Comparison of ENCODE assay signal across 23 cellular contexts in the genomic region with DNA sequence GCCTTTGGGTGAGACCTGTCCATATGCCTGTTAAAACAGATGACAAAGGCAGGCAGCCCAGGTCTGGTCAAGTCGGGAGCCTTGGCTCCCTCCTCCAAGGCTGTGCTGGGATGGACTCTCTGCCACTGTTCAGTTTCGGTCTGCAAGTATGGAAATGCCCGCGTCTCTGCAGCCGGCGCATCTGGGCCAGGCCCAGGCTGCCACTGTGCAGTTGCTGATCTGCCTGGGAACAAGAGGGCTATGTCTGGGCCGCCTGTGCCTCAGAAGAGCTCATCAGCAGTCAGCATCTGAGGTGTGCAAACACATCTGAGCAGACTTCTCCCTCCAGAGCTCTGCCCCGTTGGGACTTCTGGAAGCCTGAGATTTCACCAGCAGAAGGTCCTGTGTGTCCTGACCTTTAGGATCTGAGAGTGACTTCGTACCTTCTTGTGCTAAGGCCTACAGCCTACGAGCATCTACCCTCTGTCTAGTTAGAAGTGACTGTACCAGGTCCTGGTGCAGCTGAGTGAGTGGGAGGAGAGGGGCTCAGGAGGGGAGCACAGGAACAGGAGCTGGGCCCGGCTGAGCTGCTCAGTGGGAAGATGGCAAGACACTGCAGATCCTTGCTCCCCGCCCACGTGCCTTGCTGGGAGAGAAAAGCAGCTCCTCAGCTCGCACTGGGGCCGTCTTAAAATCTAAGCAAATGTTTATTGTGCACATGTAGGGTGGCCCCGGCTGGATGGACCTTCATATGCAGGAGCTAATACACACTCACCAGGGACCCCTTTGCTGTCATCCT. TPM values are rescaled to one million over a fixed set of nuclear protein-coding genes. Genes with fewer than 3 reads are reported as not detected.
A peak's percentile ranks its signal among the peaks of the same experiment; 100 is the strongest.
DNase-seq lines count a peak whose midpoint lies in the region; ATAC-seq and TF ChIP-seq lines count a peak whose summit lies in the region.
"Had no signal": no experiment of that assay in that cellular context is flagged by ENCODE, and none has a peak within 500 bp of the region (broad histone marks: within the 10 kb centered on the region; RNA-seq: fewer than 3 reads in every experiment).

No MANE protein-coding gene starts in this region.

- intact Hi-C loops in heart left ventricle (cut with DNase I) (no loop called here), esophagus squamous epithelium (cut with DNase I) (no loop called here)
- intact Hi-C loops in activated CD8-positive, alpha-beta T cell treated with anti-CD3 and anti-CD28 coated beads for 36 hours (cut with micrococcal nuclease): no loop called here

- POLR2A ChIA-PET in activated CD8-positive, alpha-beta T cell treated with anti-CD3 and anti-CD28 coated beads for 36 hours (lab: Charles Lee): no interaction called here

- no peaks in the 10 kb centered on the region for H3K4me1 Mint-ChIP-seq in T-helper 17 cell
- H3K4me1 Mint-ChIP-seq in activated CD8-positive, alpha-beta T cell treated with anti-CD3 and anti-CD28 coated beads for 36 hours (ENCODE audit: low read depth): no peaks in the 10 kb centered on the region
- H3K4me1 Mint-ChIP-seq: activated CD4-positive, alpha-beta T cell treated with anti-CD3 and anti-CD28 coated beads, Interleukin-2, amount 10 ng/mL, durations not matched to agents 24 days and 14 days; activated naive CD8-positive, alpha-beta T cell treated with anti-CD3 and anti-CD28 coated beads, Interleukin-2, amount 10 ng/mL, durations not matched to agents 7 days and 5 days; activated T-helper 17 cell treated with anti-CD3 and anti-CD28 coated beads, Interleukin-2, amount 50 U/mL, for 72 hours had no signal

- H3K4me3 ChIP-seq in heart left ventricle (no peak overlapping the region), right atrium auricular region (no peak overlapping the region), esophagus squamous epithelium (no peak overlapping the region)
- H3K4me3 ChIP-seq: uterus had no signal

- CTCF ChIA-PET in activated CD8-positive, alpha-beta T cell treated with anti-CD3 and anti-CD28 coated beads for 36 hours (lab: Charles Lee): no interaction called here

- no peaks in the 10 kb centered on the region for H3K9me3 Mint-ChIP-seq in activated CD8-positive, alpha-beta T cell treated with anti-CD3 and anti-CD28 coated beads for 36 hours
- H3K9me3 Mint-ChIP-seq: activated CD4-positive, alpha-beta T cell treated with anti-CD3 and anti-CD28 coated beads, Interleukin-2, amount 10 ng/mL, durations not matched to agents 24 days and 14 days; activated T-helper 17 cell treated with anti-CD3 and anti-CD28 coated beads, Interleukin-2, amount 50 U/mL, for 72 hours had no signal

- no peak for DNase-seq in heart left ventricle
- DNase-seq in right atrium auricular region (ENCODE audit: low spot score): no peak
- no peak for DNase-seq in esophagus squamous epithelium (lab: John Stamatoyannopoulos, UW)
- DNase-seq in middle frontal gyrus (ENCODE audit: extremely low spot score, low spot score): peak; percentile 15
- DNase-seq in T-helper 17 cell: no peak
- no peak for DNase-seq in activated CD8-positive, alpha-beta T cell treated with anti-CD3 and anti-CD28 coated beads for 36 hours
- no peak for DNase-seq in KG1 (lab: John Stamatoyannopoulos, UW)
- DNase-seq: activated CD4-positive, alpha-beta T cell treated with anti-CD3 and anti-CD28 coated beads, Interleukin-2, amount 10 ng/mL, durations not matched to agents 24 days and 14 days; activated naive CD8-positive, alpha-beta T cell treated with anti-CD3 and anti-CD28 coated beads, Interleukin-2, amount 10 ng/mL, durations not matched to agents 7 days and 5 days; dermis blood vessel endothelial cell; foreskin melanocyte; left colon; MV-4-11; NCI-H187; retina; SIG-M5; stimulated activated CD8-positive, alpha-beta memory T cell treated with anti-CD3 and anti-CD28 coated beads, Interleukin-4, amount 100 ng/mL, for 48 hours; uterus had no signal

- TF ChIP-seq CTCF in heart left ventricle (IDR thresholded peaks at IDR 0.05) (no peak), right atrium auricular region (IDR thresholded peaks at IDR 0.05) (no peak), esophagus squamous epithelium (IDR thresholded peaks at IDR 0.05) (no peak)
- TF ChIP-seq CTCF in activated CD8-positive, alpha-beta T cell treated with anti-CD3 and anti-CD28 coated beads for 36 hours (IDR thresholded peaks at IDR 0.05): no peak

- 77 to 83% (median 80%) methylated on average over 9 to 16 of the region's 16 CpGs for WGBS in heart left ventricle, 4 donors
- 56 to 75% methylated on average over 3 to 6 of the region's 16 CpGs for WGBS in esophagus squamous epithelium, 2 donors

- H3K27ac Mint-ChIP-seq in T-helper 17 cell: no peak overlapping the region
- no peak overlapping the region for H3K27ac Mint-ChIP-seq in activated CD8-positive, alpha-beta T cell treated with anti-CD3 and anti-CD28 coated beads for 36 hours
- H3K27ac Mint-ChIP-seq: activated CD4-positive, alpha-beta T cell treated with anti-CD3 and anti-CD28 coated beads, Interleukin-2, amount 10 ng/mL, durations not matched to agents 24 days and 14 days; activated naive CD8-positive, alpha-beta T cell treated with anti-CD3 and anti-CD28 coated beads, Interleukin-2, amount 10 ng/mL, durations not matched to agents 7 days and 5 days; activated T-helper 17 cell treated with anti-CD3 and anti-CD28 coated beads, Interleukin-2, amount 50 U/mL, for 72 hours had no signal

- no peak overlapping the region for H3K4me3 Mint-ChIP-seq in T-helper 17 cell
- H3K4me3 Mint-ChIP-seq in activated CD8-positive, alpha-beta T cell treated with anti-CD3 and anti-CD28 coated beads for 36 hours: no peak overlapping the region
- H3K4me3 Mint-ChIP-seq: activated CD4-positive, alpha-beta T cell treated with anti-CD3 and anti-CD28 coated beads, Interleukin-2, amount 10 ng/mL, durations not matched to agents 24 days and 14 days; activated naive CD8-positive, alpha-beta T cell treated with anti-CD3 and anti-CD28 coated beads, Interleukin-2, amount 10 ng/mL, durations not matched to agents 7 days and 5 days; activated T-helper 17 cell treated with anti-CD3 and anti-CD28 coated beads, Interleukin-2, amount 50 U/mL, for 72 hours had no signal

- no peaks in the 10 kb centered on the region for H3K27me3 Mint-ChIP-seq in T-helper 17 cell
- H3K27me3 Mint-ChIP-seq in activated CD8-positive, alpha-beta T cell treated with anti-CD3 and anti-CD28 coated beads for 36 hours: no peaks in the 10 kb centered on the region
- H3K27me3 Mint-ChIP-seq: activated CD4-positive, alpha-beta T cell treated with anti-CD3 and anti-CD28 coated beads, Interleukin-2, amount 10 ng/mL, durations not matched to agents 24 days and 14 days; activated naive CD8-positive, alpha-beta T cell treated with anti-CD3 and anti-CD28 coated beads, Interleukin-2, amount 10 ng/mL, durations not matched to agents 7 days and 5 days; activated T-helper 17 cell treated with anti-CD3 and anti-CD28 coated beads, Interleukin-2, amount 50 U/mL, for 72 hours had no signal

- H3K27ac ChIP-seq in heart left ventricle (no peak overlapping the region), right atrium auricular region (no peak overlapping the region), esophagus squamous epithelium (peak overlapping the region in 3 of 4 donors; percentile 36 to 57 (median 52))
- H3K27ac ChIP-seq: C4-2B, epithelial cell of prostate, uterus had no signal

- H3K36me3 ChIP-seq in heart left ventricle (no peaks in the 10 kb centered on the region), right atrium auricular region (no peaks in the 10 kb centered on the region), esophagus squamous epithelium (no peaks in the 10 kb centered on the region)
- H3K36me3 ChIP-seq: uterus had no signal

- peak in 3 of 4 donors; percentile 14 to 35 (median 18) for ATAC-seq in heart left ventricle
- ATAC-seq in GM18861 (IDR thresholded peaks at IDR 0.05; ENCODE audit: unreplicated experiment): no peak
- ATAC-seq in T-helper 17 cell: no peak
- ATAC-seq in activated CD8-positive, alpha-beta T cell treated with anti-CD3 and anti-CD28 coated beads for 36 hours: no peak
- ATAC-seq: activated T-helper 17 cell treated with anti-CD3 and anti-CD28 coated beads, Interleukin-2, amount 50 U/mL, for 72 hours had no signal

- no peaks in the 10 kb centered on the region for H3K36me3 Mint-ChIP-seq in T-helper 17 cell (ENCODE audit: low read depth)
- H3K36me3 Mint-ChIP-seq in activated CD8-positive, alpha-beta T cell treated with anti-CD3 and anti-CD28 coated beads for 36 hours (ENCODE audit: low read depth): no peaks in the 10 kb centered on the region
- H3K36me3 Mint-ChIP-seq: activated naive CD8-positive, alpha-beta T cell treated with anti-CD3 and anti-CD28 coated beads, Interleukin-2, amount 10 ng/mL, durations not matched to agents 7 days and 5 days had no signal

- H3K4me1 ChIP-seq in heart left ventricle (peaks cover 0 to 6% (median 1%) of the 10 kb centered on the region in 12 donors), right atrium auricular region (no peaks in the 10 kb centered on the region), esophagus squamous epithelium (peaks cover 0 to 25% (median 17%) of the 10 kb centered on the region in 3 donors)
- H3K4me1 ChIP-seq: uterus had no signal

- TF ChIP-seq POLR2A in heart left ventricle (IDR thresholded peaks at IDR 0.05): no peak
- TF ChIP-seq POLR2A in esophagus squamous epithelium (IDR thresholded peaks at IDR 0.05): no peak

- H3K27me3 ChIP-seq in heart left ventricle: no peaks in the 10 kb centered on the region
- H3K27me3 ChIP-seq in right atrium auricular region: no peaks in the 10 kb centered on the region
- H3K27me3 ChIP-seq in esophagus squamous epithelium: no peaks in the 10 kb centered on the region
- H3K27me3 ChIP-seq: uterus had no signal

- H3K9me3 ChIP-seq in heart left ventricle (peaks cover 0 to 9% (median 0%) of the 10 kb centered on the region in 12 donors), right atrium auricular region (no peaks in the 10 kb centered on the region), esophagus squamous epithelium (no peaks in the 10 kb centered on the region), T-helper 17 cell (ENCODE audit: control insufficient read depth, low read length, poor library complexity, severe bottlenecking) (peaks cover 2% of the 10 kb centered on the region)
- H3K9me3 ChIP-seq: uterus had no signal

RNA-seq across cellular contexts. Expression of a gene that starts 50.9 kb away (rescaled TPM):
- 10 to 100 TPM; 13.4 to 31.6 (median 20.6) TPM for total RNA-seq in heart left ventricle
- polyA plus RNA-seq in heart left ventricle: 10 to 100 TPM in 1 of 2 donors, 1 to 10 TPM in 1; 5.0 to 13.8 TPM
- 10 to 100 TPM; 13.0 to 16.8 TPM for total RNA-seq in right atrium auricular region
- 10 to 100 TPM; 31.8 to 83.4 (median 49.8) TPM for total RNA-seq in esophagus squamous epithelium
- total RNA-seq in T-helper 17 cell: under 1 TPM in 1 of 2 donors, not detected in 1; 0.76 TPM
- total RNA-seq in activated CD8-positive, alpha-beta T cell treated with anti-CD3 and anti-CD28 coated beads for 36 hours: under 1 TPM; 0.14 to 0.18 TPM
- total RNA-seq: OCI-LY7 had no signal

Comparison
In these comparisons a context has a peak if more than half of its experiments do, and no peak if none do; other contexts are left out.
1. ATAC-seq: peak in heart left ventricle (3 of 4); none in GM18861 (single experiment), T-helper 17 cell (single experiment) and activated CD8-positive, alpha-beta T cell treated with anti-CD3 and anti-CD28 coated beads for 36 hours (single experiment).
2. H3K27ac ChIP-seq: peak in esophagus squamous epithelium (3 of 4); none in heart left ventricle (0 of 12) and right atrium auricular region (0 of 2).
3. RNA of a gene that starts 50.9 kb away (total RNA-seq): 31.8 to 83.4 TPM in esophagus squamous epithelium, 13.4 to 31.6 TPM in heart left ventricle and 13.0 to 16.8 TPM in right atrium auricular region; 0.76 TPM in T-helper 17 cell and 0.14 to 0.18 TPM in activated CD8-positive, alpha-beta T cell treated with anti-CD3 and anti-CD28 coated beads for 36 hours; every median in the first group is over 4 times any median in the second.